ENCODE assay signal across 24 cellular contexts in genomic region chr1:196196486-196196885, GRCh38.
"Had no signal": no experiment of that assay in that cellular context is flagged by ENCODE, and none has a peak within 500 bp of the region (broad histone marks: within the 10 kb centered on the region; RNA-seq: fewer than 3 reads in every experiment).

No MANE protein-coding gene starts in this region.

- H3K36me3 ChIP-seq: colonic mucosa, esophagus squamous epithelium, gastrocnemius medialis, heart right ventricle, left lung, lower lobe of right lung had no signal

- H3K27me3 Mint-ChIP-seq: dendritic cell treated with granulocyte-macrophage colony-stimulating factor and Interleukin-4, amounts not matched to agents 40 ng/mL and 50 ng/mL, for 4 days; effector memory CD8-positive, alpha-beta T cell had no signal

- H3K27ac Mint-ChIP-seq: dendritic cell treated with granulocyte-macrophage colony-stimulating factor and Interleukin-4, amounts not matched to agents 40 ng/mL and 50 ng/mL, for 4 days; effector memory CD8-positive, alpha-beta T cell; endodermal cell; immature natural killer cell had no signal

- H3K4me1 Mint-ChIP-seq: endodermal cell, immature natural killer cell had no signal

- DNase-seq: colonic mucosa; cortex of kidney; effector CD8-positive, alpha-beta T cell; effector memory CD8-positive, alpha-beta T cell; endodermal cell; erythroblast; esophagus squamous epithelium; foreskin fibroblast; foreskin melanocyte; gastrocnemius medialis; glutamatergic neuron; heart right ventricle; hippocampal formation; immature natural killer cell; islet precursor cell; left cardiac atrium; left lung; left ventricle myocardium superior; lower lobe of right lung; mesenchymal stem cell; midbrain had no signal

- H3K4me3 Mint-ChIP-seq: dendritic cell treated with granulocyte-macrophage colony-stimulating factor and Interleukin-4, amounts not matched to agents 40 ng/mL and 50 ng/mL, for 4 days; effector memory CD8-positive, alpha-beta T cell; endodermal cell; immature natural killer cell had no signal

- H3K27ac ChIP-seq: colonic mucosa, epithelial cell of prostate, esophagus squamous epithelium, gastrocnemius medialis, heart right ventricle, left lung, lower lobe of right lung had no signal

- ATAC-seq: effector memory CD8-positive, alpha-beta T cell; esophagus mucosa; gastrocnemius medialis; heart right ventricle; left cardiac atrium; left lung; left ventricle myocardium superior; lower lobe of right lung had no signal

- H3K4me3 ChIP-seq: colonic mucosa, esophagus squamous epithelium, gastrocnemius medialis, heart right ventricle, left lung, lower lobe of right lung had no signal

- H3K4me1 ChIP-seq: colonic mucosa, esophagus squamous epithelium, gastrocnemius medialis, heart right ventricle, left lung, lower lobe of right lung had no signal

- H3K27me3 ChIP-seq: colonic mucosa, esophagus squamous epithelium, gastrocnemius medialis, heart right ventricle, left lung had no signal

- H3K9me3 ChIP-seq: colonic mucosa, esophagus squamous epithelium, gastrocnemius medialis, heart right ventricle, left lung, lower lobe of right lung had no signal
